In the genomic region with DNA sequence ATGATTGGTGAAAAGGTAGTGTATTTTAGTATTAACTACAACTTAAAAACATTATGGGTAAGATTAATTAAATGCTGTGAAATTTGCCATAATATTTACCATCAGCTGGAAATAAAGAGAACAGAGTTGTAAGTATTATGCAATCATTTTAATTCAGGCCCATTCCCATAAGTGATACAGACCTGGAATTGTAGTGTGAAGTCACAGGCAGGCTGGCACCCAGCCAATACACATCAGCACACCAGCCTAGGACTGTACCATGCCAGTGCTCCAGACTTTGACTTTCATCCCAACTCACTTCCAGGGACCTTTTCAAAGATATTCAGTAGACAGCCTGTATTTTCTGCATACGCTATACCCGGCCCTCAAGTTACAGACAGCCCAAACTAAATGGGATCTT, we compare ENCODE assay signal across 11 cellular contexts.
DNase-seq lines count a peak whose midpoint lies in the region; ATAC-seq, FAIRE-seq and TF ChIP-seq lines count a peak whose summit lies in the region.
"Had no signal": no experiment of that assay in that cellular context is flagged by ENCODE, and none has a peak within 500 bp of the region (broad histone marks: within the 10 kb centered on the region; RNA-seq: fewer than 3 reads in every experiment).

No MANE protein-coding gene starts in this region.

- H4K20me1 ChIP-seq in endothelial cell of umbilical vein (replicated peaks; ENCODE audit: control insufficient read depth, extremely low read depth, insufficient read depth, low read length) = no peaks in the 10 kb centered on the region

- H3K27me3 ChIP-seq in endothelial cell of umbilical vein (ENCODE audit: control insufficient read depth in 2 of 2, insufficient read depth in 2 of 2, low read length in 2 of 2) = no peaks in the 10 kb centered on the region
- no peaks in the 10 kb centered on the region for H3K27me3 ChIP-seq in mucosa of rectum (ENCODE audit: control insufficient read depth in 2 of 2, insufficient read depth in 2 of 2, low read length in 2 of 2)
- H3K27me3 ChIP-seq in uterus = no peaks in the 10 kb centered on the region
- H3K27me3 ChIP-seq: neutrophil had no signal

- H3K36me3 ChIP-seq in endothelial cell of umbilical vein (ENCODE audit: control insufficient read depth in 2 of 2, extremely low read depth in 1 of 2, insufficient read depth in 2 of 2, low read length in 2 of 2) (no peaks in the 10 kb centered on the region), mucosa of rectum (ENCODE audit: control insufficient read depth in 2 of 2, insufficient read depth in 2 of 2, low read length in 2 of 2) (no peaks in the 10 kb centered on the region), uterus (no peaks in the 10 kb centered on the region)
- H3K36me3 ChIP-seq: neutrophil had no signal

- dilution Hi-C loops in endothelial cell of umbilical vein (cut with MboI; ENCODE audit: extremely low pct_ligation_motif_present, low sequenced_read_pairs) = no loop called here

- DNase-seq in NCI-H345 (lab: John Stamatoyannopoulos, UW) (peak; percentile 37), NCI-H345 treated with DMSO at 0.1 percent for 48 hours (lab: John Stamatoyannopoulos, UW; ENCODE audit: unreplicated experiment) (no peak), endothelial cell of umbilical vein (ENCODE audit: low read depth, low spot score) (no peak), uterus (peak; percentile 46 to 58), KG1 (lab: John Stamatoyannopoulos, UW) (no peak), amniotic stem cell (lab: John Stamatoyannopoulos, UW) (no peak)
- DNase-seq: activated CD4-positive, alpha-beta T cell treated with anti-CD3 and anti-CD28 coated beads, Interleukin-2, amount 10 ng/mL, durations not matched to agents 7 days and 5 days had no signal

- peak overlapping the region; percentile 64 for H3K4me2 ChIP-seq in endothelial cell of umbilical vein (ENCODE audit: insufficient read depth, low read length)
- H3K4me2 ChIP-seq: KMS-11 had no signal

- POLR2A ChIA-PET in endothelial cell of umbilical vein (lab: Charles Lee) = interaction anchor here (0.7 to 1.4 kb wide), 5 partner anchors 14 to 94 kb away, joined by 3 to 12 read pairs (median 4); no protein-coding TSS in a partner anchor

- H2AFZ ChIP-seq in endothelial cell of umbilical vein (ENCODE audit: low read depth, low read length) = no peak overlapping the region

- ATAC-seq in GM19035 (IDR thresholded peaks at IDR 0.05; ENCODE audit: unreplicated experiment) = no peak

- TF ChIP-seq POLR2A in endothelial cell of umbilical vein (IDR thresholded peaks at IDR 0.05; ENCODE audit: low read depth, low read length) = no peak
- no peak for TF ChIP-seq POLR2A in uterus (IDR thresholded peaks at IDR 0.05)

- no peaks in the 10 kb centered on the region for H3K9me1 ChIP-seq in endothelial cell of umbilical vein (replicated peaks; ENCODE audit: control insufficient read depth, extremely low read depth, insufficient read depth, low read length)

- TF ChIP-seq CTCF in endothelial cell of umbilical vein (IDR thresholded peaks at IDR 0.05; ENCODE audit: extremely low read depth in 1 of 2, insufficient read depth in 1 of 2, low read depth in 1 of 2, low read length in 2 of 2) (no peak), uterus (IDR thresholded peaks at IDR 0.05) (no peak)

- H3K4me1 ChIP-seq in endothelial cell of umbilical vein (ENCODE audit: control insufficient read depth, extremely low read depth, insufficient read depth, low read length) (peaks cover 63% of the 10 kb centered on the region), mucosa of rectum (ENCODE audit: control insufficient read depth in 2 of 2, insufficient read depth in 2 of 2, low read length in 2 of 2) (no peaks in the 10 kb centered on the region), uterus (peaks cover 10 to 12% of the 10 kb centered on the region in 2 donors)

- H3K9ac ChIP-seq in endothelial cell of umbilical vein (replicated peaks; ENCODE audit: extremely low read depth, insufficient read depth, low read length) (peak overlapping the region; percentile 96), mucosa of rectum (ENCODE audit: low read depth in 1 of 2, low read length in 2 of 2) (no peak overlapping the region)
- H3K9ac ChIP-seq: KMS-11 had no signal

- no peak for FAIRE-seq in endothelial cell of umbilical vein (lab: Jason Lieb, UNC)

- H3K9me3 ChIP-seq in endothelial cell of umbilical vein (replicated peaks; ENCODE audit: control insufficient read depth, insufficient read depth, low read length) = no peaks in the 10 kb centered on the region
- H3K9me3 ChIP-seq in mucosa of rectum (ENCODE audit: control insufficient read depth in 2 of 2, low read length in 2 of 2) = no peaks in the 10 kb centered on the region
- H3K9me3 ChIP-seq in uterus = no peaks in the 10 kb centered on the region
- H3K9me3 ChIP-seq: neutrophil had no signal

- intact Hi-C loops in endothelial cell of umbilical vein (cut with micrococcal nuclease) (loop anchor here (1.0 to 2.0 kb wide), 7 partner anchors 13 to 171 kb away; no protein-coding TSS in a partner anchor), uterus (cut with DNase I; ENCODE audit: low total_unique reads) (no loop called here)

- H3K27ac ChIP-seq in endothelial cell of umbilical vein (ENCODE audit: insufficient read depth, low read depth, low read length) (peak overlapping the region; percentile 99), mucosa of rectum (ENCODE audit: low read depth in 2 of 2, low read length in 2 of 2) (peak overlapping the region; percentile 57 to 60), uterus (peak overlapping the region; percentile 84 to 96)
- H3K27ac ChIP-seq: KMS-11, neutrophil had no signal

- H3K79me2 ChIP-seq in endothelial cell of umbilical vein (ENCODE audit: control insufficient read depth, insufficient read depth, low read length) = no peaks in the 10 kb centered on the region

- H3K4me3 ChIP-seq in endothelial cell of umbilical vein (replicated peaks in 1 of 3; ENCODE audit: insufficient read depth in 1 of 3, low read depth in 1 of 3, low read length in 3 of 3) (peak overlapping the region in 1 of 3 experiments; percentile 16), mucosa of rectum (ENCODE audit: low read length in 2 of 2) (no peak overlapping the region), uterus (no peak overlapping the region)

- no TSS peak for BruUV-seq in endothelial cell of umbilical vein (replicated peaks; lab: Mats Ljungman, UMichigan)

- CTCF ChIA-PET in endothelial cell of umbilical vein (lab: Charles Lee) = interaction anchor here (0.9 to 3.6 kb wide), 13 partner anchors 13 to 238 kb away, joined by 3 to 31 read pairs (median 4); no protein-coding TSS in a partner anchor

TF ChIP-seq in endothelial cell of umbilical vein, 7 proteins besides CTCF, POLR2A, EP300 and RAD21:
- TF ChIP-seq, protein P1, sequence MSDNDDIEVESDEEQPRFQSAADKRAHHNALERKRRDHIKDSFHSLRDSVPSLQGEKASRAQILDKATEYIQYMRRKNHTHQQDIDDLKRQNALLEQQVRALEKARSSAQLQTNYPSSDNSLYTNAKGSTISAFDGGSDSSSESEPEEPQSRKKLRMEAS (IDR thresholded peaks at IDR 0.05; ENCODE audit: insufficient read depth, insufficient read length) = no peak
- TF ChIP-seq MYC (IDR thresholded peaks at IDR 0.05; ENCODE audit: low read depth, low read length) (no peak), EZH2 (IDR thresholded peaks at IDR 0.05; ENCODE audit: borderline replicate concordance, low read depth, low read length, severe bottlenecking) (no peak), JUN (IDR thresholded peaks at IDR 0.05; ENCODE audit: borderline replicate concordance, insufficient read depth, insufficient read length, low read depth) (no peak), POLR2AphosphoS5 (IDR thresholded peaks at IDR 0.05; ENCODE audit: insufficient read depth, low read depth, low read length) (no peak), GATA2 (IDR thresholded peaks at IDR 0.05; ENCODE audit: insufficient read depth, insufficient read length, low read depth, low read length) (no peak), FOS (IDR thresholded peaks at IDR 0.05; ENCODE audit: borderline replicate concordance, insufficient read depth, low read length) (no peak)

Comparison
In these comparisons a context has a peak if more than half of its experiments do, and no peak if none do; other contexts are left out.
1. DNase-seq: peak in NCI-H345 (single experiment) and uterus (2 of 2); none in NCI-H345 treated with DMSO at 0.1 percent for 48 hours (single experiment), endothelial cell of umbilical vein (single experiment), KG1 (single experiment) and amniotic stem cell (single experiment).
2. Peak in every context shown above with its lines, with median percentiles within 50 percentile points of each other: H3K27ac ChIP-seq.